In the genomic region with DNA sequence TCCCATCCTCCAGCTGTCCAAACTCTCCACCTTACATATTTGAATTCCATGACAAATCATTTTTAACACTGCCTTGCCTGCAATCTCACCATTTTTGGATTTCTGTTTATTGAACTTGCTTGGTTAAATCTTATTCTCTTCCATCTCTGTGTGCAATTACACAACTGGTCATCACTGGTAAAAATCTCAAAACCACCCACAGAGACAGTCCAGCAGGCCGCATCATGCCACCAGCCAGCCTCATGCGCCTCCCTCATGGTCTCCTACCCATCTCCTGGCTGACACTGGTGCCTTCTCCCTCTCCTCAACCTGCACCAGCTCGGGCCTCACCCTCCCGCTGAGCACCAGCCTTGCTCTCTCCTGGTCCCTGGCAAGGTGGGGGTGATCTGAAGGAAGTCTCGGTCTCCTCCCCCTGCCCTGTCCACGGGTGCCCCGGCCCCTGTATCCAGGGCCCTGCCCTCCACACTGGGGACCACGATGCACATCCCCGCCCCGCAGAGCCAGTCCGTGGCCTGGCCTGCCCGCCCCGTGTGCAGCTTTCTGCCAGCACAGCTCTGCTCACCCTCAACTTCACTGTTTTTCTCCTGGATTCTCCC, we compare ENCODE assay signal across 21 cellular contexts.
DNase-seq lines count a peak whose midpoint lies in the region; ATAC-seq and TF ChIP-seq lines count a peak whose summit lies in the region.
"Had no signal": no experiment of that assay in that cellular context is flagged by ENCODE, and none has a peak within 500 bp of the region (broad histone marks: within the 10 kb centered on the region; RNA-seq: fewer than 3 reads in every experiment).

No MANE protein-coding gene starts in this region.

- no peak overlapping the region for H3K4me3 Mint-ChIP-seq in brain
- H3K4me3 Mint-ChIP-seq in neural crest cell = no peak overlapping the region
- no peak overlapping the region for H3K4me3 Mint-ChIP-seq in Calu3 (ENCODE audit: low read depth, unreplicated experiment)
- H3K4me3 Mint-ChIP-seq: activated naive CD8-positive, alpha-beta T cell treated with anti-CD3 and anti-CD28 coated beads, Interleukin-2, amount 50 U/mL, for 24 hours; CD8-positive, alpha-beta T cell; naive B cell had no signal

- H3K9me3 Mint-ChIP-seq in brain (peaks cover 0 to 5% (median 0%) of the 10 kb centered on the region in 5 experiments), neural crest cell (no peaks in the 10 kb centered on the region), Calu3 (ENCODE audit: low read depth, unreplicated experiment) (no peaks in the 10 kb centered on the region)
- H3K9me3 Mint-ChIP-seq: activated naive CD8-positive, alpha-beta T cell treated with anti-CD3 and anti-CD28 coated beads, Interleukin-2, amount 50 U/mL, for 24 hours; activated T-helper 2 cell treated with anti-CD3 and anti-CD28 coated beads, Interferon-gamma antibody, Interleukin-2, Interleukin-4, amounts not matched to agents 10 μg/mL and 5 μg/mL and 100 μg/mL, durations not matched to agents 14 hours and 24 hours and 36 hours; CD8-positive, alpha-beta T cell had no signal

- peaks cover 66% of the 10 kb centered on the region for H3K4me1 Mint-ChIP-seq in brain
- peaks cover 21% of the 10 kb centered on the region for H3K4me1 Mint-ChIP-seq in neural crest cell
- H3K4me1 Mint-ChIP-seq in Calu3 (ENCODE audit: low read depth, unreplicated experiment) = peaks cover 12% of the 10 kb centered on the region
- H3K4me1 Mint-ChIP-seq: naive B cell had no signal

- H3K36me3 ChIP-seq in right atrium auricular region = no peaks in the 10 kb centered on the region
- no peaks in the 10 kb centered on the region for H3K36me3 ChIP-seq in left ventricle myocardium inferior
- H3K36me3 ChIP-seq: heart right ventricle, prostate gland had no signal

- TF ChIP-seq CTCF in right atrium auricular region (IDR thresholded peaks at IDR 0.05) (no peak), left ventricle myocardium inferior (IDR thresholded peaks at IDR 0.05; ENCODE audit: borderline replicate concordance) (no peak), brain (conservative IDR thresholded peaks at IDR 0.05) (no peak), neural crest cell (conservative IDR thresholded peaks at IDR 0.05) (no peak), Calu3 (IDR thresholded peaks at IDR 0.05; ENCODE audit: unreplicated experiment) (no peak)

- CTCF ChIA-PET in Calu3 (lab: Charles Lee) = no interaction called here

- no peaks in the 10 kb centered on the region for H3K9me3 ChIP-seq in right atrium auricular region
- no peaks in the 10 kb centered on the region for H3K9me3 ChIP-seq in left ventricle myocardium inferior (replicated peaks)
- H3K9me3 ChIP-seq: heart right ventricle, prostate gland had no signal

- peak overlapping the region in 3 of 5 experiments; percentile 2 to 25 (median 16) for H3K27ac Mint-ChIP-seq in brain
- H3K27ac Mint-ChIP-seq in neural crest cell (ENCODE audit: unreplicated experiment) = peak overlapping the region; percentile 31
- no peak overlapping the region for H3K27ac Mint-ChIP-seq in Calu3 (ENCODE audit: unreplicated experiment)
- H3K27ac Mint-ChIP-seq: activated naive CD8-positive, alpha-beta T cell treated with anti-CD3 and anti-CD28 coated beads, Interleukin-2, amount 50 U/mL, for 24 hours; activated T-helper 2 cell treated with anti-CD3 and anti-CD28 coated beads, Interferon-gamma antibody, Interleukin-2, Interleukin-4, amounts not matched to agents 10 μg/mL and 5 μg/mL and 100 μg/mL, durations not matched to agents 14 hours and 24 hours and 36 hours; CD8-positive, alpha-beta T cell; naive B cell had no signal

- H3K27ac ChIP-seq in right atrium auricular region (peak overlapping the region; percentile 58 to 60), left ventricle myocardium inferior (replicated peaks) (no peak overlapping the region)
- H3K27ac ChIP-seq: prostate gland had no signal

- H3K4me1 ChIP-seq in right atrium auricular region (peaks cover 0 to 31% of the 10 kb centered on the region in 2 donors), left ventricle myocardium inferior (peaks cover 19% of the 10 kb centered on the region)
- H3K4me1 ChIP-seq: prostate gland had no signal

- BruUV-seq in Calu3 (replicated peaks; lab: Mats Ljungman, UMichigan) = no TSS peak

- H3K36me3 Mint-ChIP-seq in brain (no peaks in the 10 kb centered on the region), neural crest cell (ENCODE audit: low read depth) (no peaks in the 10 kb centered on the region), Calu3 (ENCODE audit: insufficient read depth, unreplicated experiment) (peaks cover 11% of the 10 kb centered on the region)
- H3K36me3 Mint-ChIP-seq: CD8-positive, alpha-beta T cell; naive B cell had no signal

- no peaks in the 10 kb centered on the region for H3K27me3 ChIP-seq in right atrium auricular region
- H3K27me3 ChIP-seq in left ventricle myocardium inferior (ENCODE audit: low read depth) = peaks cover 39% of the 10 kb centered on the region
- H3K27me3 ChIP-seq: heart right ventricle had no signal

- H3K4me3 ChIP-seq in right atrium auricular region (no peak overlapping the region), left ventricle myocardium inferior (no peak overlapping the region)
- H3K4me3 ChIP-seq: heart right ventricle, prostate gland had no signal

- H3K27me3 Mint-ChIP-seq in brain (peaks cover 7% of the 10 kb centered on the region), neural crest cell (ENCODE audit: low read depth) (no peaks in the 10 kb centered on the region), Calu3 (ENCODE audit: unreplicated experiment) (no peaks in the 10 kb centered on the region)

- intact Hi-C loops in left ventricle myocardium inferior (cut with micrococcal nuclease) (no loop called here), Calu3 (cut with micrococcal nuclease; ENCODE audit: unreplicated experiment) (no loop called here)

- no peak for ATAC-seq in HG03521 (IDR thresholded peaks at IDR 0.05; ENCODE audit: unreplicated experiment)
- ATAC-seq in HG03469 (IDR thresholded peaks at IDR 0.05; ENCODE audit: unreplicated experiment) = no peak
- ATAC-seq: activated CD4-positive, CD25-positive, alpha-beta regulatory T cell treated with anti-CD3 and anti-CD28 coated beads, Interleukin-2, amount 50 U/mL, for 24 hours; activated naive CD8-positive, alpha-beta T cell treated with anti-CD3 and anti-CD28 coated beads, Interleukin-2, amount 50 U/mL, for 24 hours; CD8-positive, alpha-beta T cell had no signal

- DNase-seq in right atrium auricular region (ENCODE audit: low spot score) (no peak), left ventricle myocardium inferior (no peak), neural crest cell (ENCODE audit: low read depth, low spot score) (no peak), Calu3 (no peak)
- DNase-seq in activated T-cell treated with anti-CD3 and anti-CD28 coated beads, Interleukin-2, amount 50 U/mL, for 48 hours = no peak
- DNase-seq: activated naive CD8-positive, alpha-beta T cell treated with anti-CD3 and anti-CD28 coated beads, Interleukin-2, amount 50 U/mL, for 24 hours; effector CD8-positive, alpha-beta T cell; GOT3; heart right ventricle; KG1; naive B cell; NCI-H1092 treated with DMSO at 0.1 percent for 48 hours; NCI-H526; stimulated activated CD4-positive, alpha-beta T cell treated with anti-CD3 and anti-CD28 coated beads, Interleukin-12 subunit alpha, Interleukin-12 subunit beta, amount 100 ng/mL, for 4 hours had no signal
